8 cellular contexts compared by ENCODE assay signal in genomic region chr12:74537707-74538385, GRCh38. TPM values are rescaled to one million over a fixed set of nuclear protein-coding genes. Genes with fewer than 3 reads are reported as not detected.
DNase-seq lines count a peak whose midpoint lies in the region; ATAC-seq and TF ChIP-seq lines count a peak whose summit lies in the region.

TSS of gene ATXN7L3B (plus strand) at chr12:74537835. CDS start at chr12:74538113, 278 bp downstream.

- peak within 1 kb of the TSS; percentile 83 for H3K4me3 ChIP-seq in RWPE2 (ENCODE audit: severe bottlenecking)
- H3K4me3 ChIP-seq in fibroblast of pulmonary artery (replicated peaks; ENCODE audit: low read depth, low read length): peak within 1 kb of the TSS; percentile 92

- DNase-seq in EL (peak; percentile 94), H4 (ENCODE audit: low spot score) (peak; percentile 90), LoVo (ENCODE audit: low spot score) (peak; percentile 99), RWPE2 (ENCODE audit: low spot score) (peak; percentile 89), fibroblast of pulmonary artery (ENCODE audit: low read depth) (peak; percentile 96)
- peak; percentile 94 for DNase-seq in activated T-helper 9 cell treated with anti-CD3 and anti-CD28 coated beads, Interleukin-2, amount 50 U/mL, for 16 hours (ENCODE audit: low read depth)

- H3K4me1 ChIP-seq in RWPE2 (ENCODE audit: insufficient read depth, poor library complexity, severe bottlenecking): peaks cover 18% of the 10 kb centered on the region

- peak; percentile 96 for ATAC-seq in RWPE2 (ENCODE audit: low read depth)

- H3K27ac Mint-ChIP-seq in nephron: peak within 1 kb of the TSS; percentile 99 to 100 (median 100)
- H3K27ac Mint-ChIP-seq in stimulated activated naive CD8-positive, alpha-beta T cell treated with anti-CD3 and anti-CD28 coated beads, Interleukin-15, Interleukin-2, amounts not matched to agents 100 ng/mL and 50 ng/mL, for 24 hours: peak within 1 kb of the TSS; percentile 98

- TF ChIP-seq CTCF in RWPE2 (IDR thresholded peaks at IDR 0.05; ENCODE audit: poor library complexity, severe bottlenecking): no peak
- TF ChIP-seq CTCF in fibroblast of pulmonary artery (IDR thresholded peaks at IDR 0.05; ENCODE audit: low read length, missing control alignments): no peak
- no peak for TF ChIP-seq CTCF in nephron (IDR thresholded peaks at IDR 0.05; ENCODE audit: unreplicated experiment in 3 of 3)

- no peaks in the 10 kb centered on the region for H3K27me3 Mint-ChIP-seq in nephron (ENCODE audit: low read depth)
- no peaks in the 10 kb centered on the region for H3K27me3 Mint-ChIP-seq in stimulated activated naive CD8-positive, alpha-beta T cell treated with anti-CD3 and anti-CD28 coated beads, Interleukin-15, Interleukin-2, amounts not matched to agents 100 ng/mL and 50 ng/mL, for 24 hours

- no peaks in the 10 kb centered on the region for H3K9me3 ChIP-seq in RWPE2 (ENCODE audit: severe bottlenecking)

- H3K27ac ChIP-seq in RWPE2 (ENCODE audit: poor library complexity, severe bottlenecking): peak within 1 kb of the TSS; percentile 82

- no peaks in the 10 kb centered on the region for H3K27me3 ChIP-seq in RWPE2 (ENCODE audit: insufficient read depth, poor library complexity, severe bottlenecking)

- peaks cover 2% of the 10 kb centered on the region for H3K9me3 Mint-ChIP-seq in nephron
- no peaks in the 10 kb centered on the region for H3K9me3 Mint-ChIP-seq in stimulated activated naive CD8-positive, alpha-beta T cell treated with anti-CD3 and anti-CD28 coated beads, Interleukin-15, Interleukin-2, amounts not matched to agents 100 ng/mL and 50 ng/mL, for 24 hours

- peak within 1 kb of the TSS; percentile 95 to 98 (median 98) for H3K4me3 Mint-ChIP-seq in nephron
- H3K4me3 Mint-ChIP-seq in stimulated activated naive CD8-positive, alpha-beta T cell treated with anti-CD3 and anti-CD28 coated beads, Interleukin-15, Interleukin-2, amounts not matched to agents 100 ng/mL and 50 ng/mL, for 24 hours: peak within 1 kb of the TSS; percentile 97

- peaks cover 48% of the 10 kb centered on the region for H3K4me1 Mint-ChIP-seq in nephron
- peaks cover 56% of the 10 kb centered on the region for H3K4me1 Mint-ChIP-seq in stimulated activated naive CD8-positive, alpha-beta T cell treated with anti-CD3 and anti-CD28 coated beads, Interleukin-15, Interleukin-2, amounts not matched to agents 100 ng/mL and 50 ng/mL, for 24 hours (ENCODE audit: low read depth)

- peaks cover 38% of the 10 kb centered on the region for H3K36me3 ChIP-seq in RWPE2 (ENCODE audit: low read depth)

- peaks cover 53% of the 10 kb centered on the region for H3K36me3 Mint-ChIP-seq in nephron (ENCODE audit: low read depth)
- peaks cover 52% of the 10 kb centered on the region for H3K36me3 Mint-ChIP-seq in stimulated activated naive CD8-positive, alpha-beta T cell treated with anti-CD3 and anti-CD28 coated beads, Interleukin-15, Interleukin-2, amounts not matched to agents 100 ng/mL and 50 ng/mL, for 24 hours (ENCODE audit: low read depth)

RNA-seq across cellular contexts. Expression of gene ATXN7L3B, which starts in this region (rescaled TPM):
- total RNA-seq in H4 (2014; rRNA removed; shearing (Covaris generic)): 21.1 and 21.4 TPM in 2 replicates

Comparison
In these comparisons a context has a peak if more than half of its experiments do, and no peak if none do; other contexts are left out.
1. Peak in every context shown above with its lines: DNase-seq, ATAC-seq, H3K4me3 ChIP-seq and H3K27ac ChIP-seq.